16 cellular contexts compared by ENCODE assay signal in genomic region chr9:69093471-69094103, GRCh38. TPM values are rescaled to one million over a fixed set of nuclear protein-coding genes. Genes with fewer than 3 reads are reported as not detected.
DNase-seq lines count a peak whose midpoint lies in the region; ATAC-seq and TF ChIP-seq lines count a peak whose summit lies in the region.
"Had no signal": no experiment of that assay in that cellular context is flagged by ENCODE, and none has a peak within 500 bp of the region (broad histone marks: within the 10 kb centered on the region; RNA-seq: fewer than 3 reads in every experiment).

No MANE protein-coding gene starts in this region.

- H4K20me1 ChIP-seq in OCI-LY3 (ENCODE audit: insufficient read depth, low read length) (no peaks in the 10 kb centered on the region), osteoblast (ENCODE audit: insufficient read depth, low read length) (no peaks in the 10 kb centered on the region)
- H4K20me1 ChIP-seq: BLaER1 treated with 17β-estradiol and CSF1 and Interleukin-3, amounts not matched to agents 10 nM and 100 nM had no signal

- DNase-seq in left colon: no peak
- DNase-seq in upper lobe of right lung: no peak
- no peak for DNase-seq in NCI-H2029 treated with DMSO at 0.1 percent for 48 hours (lab: John Stamatoyannopoulos, UW)
- DNase-seq in pons (ENCODE audit: low spot score): no peak
- no peak for DNase-seq in osteoblast (ENCODE audit: insufficient read length, low spot score, missing footprints)
- DNase-seq: activated CD4-positive, alpha-beta T cell treated with anti-CD3 and anti-CD28 coated beads, Interleukin-2, amount 50 U/mL, for 48 hours; activated T-cell treated with anti-CD3 and anti-CD28 coated beads, Interleukin-2, amount 50 U/mL, for 72 hours; H9; Kasumi-1; NCI-H1436 treated with DMSO at 0.1 percent for 48 hours; NCI-H510A had no signal

- no peaks in the 10 kb centered on the region for H3K27me3 ChIP-seq in OCI-LY3 (ENCODE audit: low read depth, low read length)
- H3K27me3 ChIP-seq in upper lobe of right lung: no peaks in the 10 kb centered on the region
- no peaks in the 10 kb centered on the region for H3K27me3 ChIP-seq in osteoblast (ENCODE audit: insufficient read depth, low read length)
- H3K27me3 ChIP-seq: BLaER1 treated with 17β-estradiol and CSF1 and Interleukin-3, amounts not matched to agents 10 nM and 100 nM; gastroesophageal sphincter had no signal

- TF ChIP-seq CTCF in OCI-LY3 (IDR thresholded peaks at IDR 0.05; ENCODE audit: low read depth, low read length) (no peak), upper lobe of right lung (IDR thresholded peaks at IDR 0.05) (no peak), osteoblast (IDR thresholded peaks at IDR 0.05; ENCODE audit: extremely low read depth, low read depth, low read length) (no peak)

- H3K4me3 ChIP-seq in OCI-LY3 (ENCODE audit: low read length): no peak overlapping the region
- no peak overlapping the region for H3K4me3 ChIP-seq in upper lobe of right lung
- no peak overlapping the region for H3K4me3 ChIP-seq in osteoblast (ENCODE audit: insufficient read depth, low read length)
- H3K4me3 ChIP-seq: BLaER1 treated with 17β-estradiol and CSF1 and Interleukin-3, amounts not matched to agents 10 nM and 100 nM; gastroesophageal sphincter; SK-N-MC had no signal

- H3K9me3 ChIP-seq in OCI-LY3 (ENCODE audit: insufficient read depth, low read length) (no peaks in the 10 kb centered on the region), upper lobe of right lung (no peaks in the 10 kb centered on the region), osteoblast (ENCODE audit: low read depth, low read length) (no peaks in the 10 kb centered on the region)
- H3K9me3 ChIP-seq: BLaER1 treated with 17β-estradiol and CSF1 and Interleukin-3, amounts not matched to agents 10 nM and 100 nM; gastroesophageal sphincter had no signal

- H3K9ac ChIP-seq in OCI-LY3 (ENCODE audit: low read length): no peak overlapping the region
- H3K9ac ChIP-seq: BLaER1 treated with 17β-estradiol and CSF1 and Interleukin-3, amounts not matched to agents 10 nM and 100 nM had no signal

- ATAC-seq in GM21381 (IDR thresholded peaks at IDR 0.05; ENCODE audit: unreplicated experiment) (peak; percentile 67), left colon (peak; percentile 37), upper lobe of right lung (peak; percentile 36)
- ATAC-seq: activated T-cell treated with anti-CD3 and anti-CD28 coated beads, Interleukin-2, amount 50 U/mL, for 72 hours; gastroesophageal sphincter had no signal

- H3K4me2 ChIP-seq in OCI-LY3 (ENCODE audit: low read length) (peak overlapping the region; percentile 51), osteoblast (ENCODE audit: insufficient read depth, low read length) (no peak overlapping the region)
- H3K4me2 ChIP-seq: BLaER1 treated with 17β-estradiol and CSF1 and Interleukin-3, amounts not matched to agents 10 nM and 100 nM had no signal

- intact Hi-C loops in left colon (cut with DNase I, micrococcal nuclease) (no loop called here), upper lobe of right lung (cut with DNase I) (no loop called here)

- H2AFZ ChIP-seq in OCI-LY3 (ENCODE audit: low read depth, low read length) (no peak overlapping the region), osteoblast (ENCODE audit: low read length) (no peak overlapping the region)

- no peaks in the 10 kb centered on the region for H3K36me3 ChIP-seq in OCI-LY3 (replicated peaks; ENCODE audit: low read depth, low read length)
- no peaks in the 10 kb centered on the region for H3K36me3 ChIP-seq in upper lobe of right lung
- H3K36me3 ChIP-seq in osteoblast (ENCODE audit: insufficient read depth, low read length): no peaks in the 10 kb centered on the region
- H3K36me3 ChIP-seq: BLaER1 treated with 17β-estradiol and CSF1 and Interleukin-3, amounts not matched to agents 10 nM and 100 nM; gastroesophageal sphincter had no signal

- H3K79me2 ChIP-seq in OCI-LY3 (ENCODE audit: low read length) (no peaks in the 10 kb centered on the region), osteoblast (ENCODE audit: insufficient read depth, low read length) (no peaks in the 10 kb centered on the region)

- H3K27ac ChIP-seq in OCI-LY3 (ENCODE audit: low read length): no peak overlapping the region
- H3K27ac ChIP-seq in upper lobe of right lung: no peak overlapping the region
- no peak overlapping the region for H3K27ac ChIP-seq in osteoblast (ENCODE audit: low read depth, low read length)
- H3K27ac ChIP-seq: BLaER1 treated with 17β-estradiol and CSF1 and Interleukin-3, amounts not matched to agents 10 nM and 100 nM; gastroesophageal sphincter; SK-N-MC had no signal

- H3K4me1 ChIP-seq in OCI-LY3 (ENCODE audit: low read length) (peaks cover 22% of the 10 kb centered on the region), upper lobe of right lung (peaks cover 28% of the 10 kb centered on the region), osteoblast (ENCODE audit: insufficient read depth, low read length) (peaks cover 7% of the 10 kb centered on the region)
- H3K4me1 ChIP-seq: BLaER1 treated with 17β-estradiol and CSF1 and Interleukin-3, amounts not matched to agents 10 nM and 100 nM had no signal

RNA-seq across cellular contexts. Expression of gene FXN, which starts 58.0 kb away (rescaled TPM):
- total RNA-seq in left colon (10 to 100 TPM in 1 of 2 donors, 1 to 10 TPM in 1; 7.9 to 11.2 TPM), upper lobe of right lung (12.4 TPM), osteoblast (2.2 and 4.1 TPM in 2 replicates)
